ENCODE assay signal across 23 cellular contexts in the genomic region with DNA sequence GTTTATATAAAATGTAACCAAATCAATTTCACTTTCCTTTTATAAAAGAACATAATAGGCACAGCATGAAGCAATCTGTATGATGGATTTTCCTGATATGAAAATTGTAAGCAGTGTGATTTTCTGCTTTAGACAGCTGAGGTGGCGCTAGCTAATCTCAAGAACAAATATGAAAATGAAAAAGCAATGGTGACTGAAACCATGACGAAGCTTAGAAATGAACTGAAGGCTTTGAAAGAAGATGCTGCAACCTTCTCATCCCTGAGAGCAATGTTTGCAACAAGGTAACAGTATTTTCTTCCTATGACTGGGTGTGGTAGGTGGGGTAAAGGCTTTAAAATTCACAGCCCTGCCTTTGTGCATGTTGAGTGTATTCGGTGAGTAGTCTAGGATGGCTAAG.
DNase-seq lines count a peak whose midpoint lies in the region; ATAC-seq and TF ChIP-seq lines count a peak whose summit lies in the region.
"Had no signal": no experiment of that assay in that cellular context is flagged by ENCODE, and none has a peak within 500 bp of the region (broad histone marks: within the 10 kb centered on the region; RNA-seq: fewer than 3 reads in every experiment).

No MANE protein-coding gene starts in this region.

- CTCF ChIA-PET in activated CD4-positive, alpha-beta T cell treated with anti-CD3 and anti-CD28 coated beads for 36 hours (lab: Charles Lee): interaction anchor here (0.6 to 1.4 kb wide), 2 partner anchors 12 to 549 kb away, joined by 3 read pairs; no protein-coding TSS in a partner anchor

- H3K4me1 Mint-ChIP-seq in activated CD4-positive, alpha-beta T cell treated with anti-CD3 and anti-CD28 coated beads for 36 hours: peaks cover 4% of the 10 kb centered on the region
- peaks cover 26% of the 10 kb centered on the region for H3K4me1 Mint-ChIP-seq in glutamatergic neuron (ENCODE audit: low read depth, unreplicated experiment)
- H3K4me1 Mint-ChIP-seq: mesothelial cell of epicardium; stimulated activated naive B cell treated with anti-CD40 and anti-IgM and Interleukin-4, amounts not matched to agents 10 μg/mL and 1 μg/mL and 100 μg/mL, for 72 hours had no signal

- no peak for TF ChIP-seq CTCF in glutamatergic neuron (IDR thresholded peaks at IDR 0.05; ENCODE audit: partially characterized antibody, unreplicated experiment)

- no peaks in the 10 kb centered on the region for H3K27me3 Mint-ChIP-seq in activated CD4-positive, alpha-beta T cell treated with anti-CD3 and anti-CD28 coated beads for 36 hours
- H3K27me3 Mint-ChIP-seq in glutamatergic neuron (ENCODE audit: unreplicated experiment): peaks cover 8% of the 10 kb centered on the region
- H3K27me3 Mint-ChIP-seq: stimulated activated naive B cell treated with anti-CD40 and anti-IgM and Interleukin-4, amounts not matched to agents 10 μg/mL and 1 μg/mL and 100 μg/mL, for 72 hours had no signal

- no peaks in the 10 kb centered on the region for H3K9me3 Mint-ChIP-seq in activated CD4-positive, alpha-beta T cell treated with anti-CD3 and anti-CD28 coated beads for 36 hours (ENCODE audit: low read depth)
- peaks cover 15% of the 10 kb centered on the region for H3K9me3 Mint-ChIP-seq in glutamatergic neuron (ENCODE audit: unreplicated experiment)
- H3K9me3 Mint-ChIP-seq: mesothelial cell of epicardium; stimulated activated naive B cell treated with anti-CD40 and anti-IgM and Interleukin-4, amounts not matched to agents 10 μg/mL and 1 μg/mL and 100 μg/mL, for 72 hours had no signal

- intact Hi-C loops in activated CD4-positive, alpha-beta T cell treated with anti-CD3 and anti-CD28 coated beads for 36 hours (cut with DNase I, micrococcal nuclease): no loop called here

- peaks cover 4% of the 10 kb centered on the region for H3K36me3 Mint-ChIP-seq in activated CD4-positive, alpha-beta T cell treated with anti-CD3 and anti-CD28 coated beads for 36 hours (ENCODE audit: low read depth)
- H3K36me3 Mint-ChIP-seq in glutamatergic neuron (ENCODE audit: unreplicated experiment): no peaks in the 10 kb centered on the region

- no peak overlapping the region for H3K4me3 Mint-ChIP-seq in activated CD4-positive, alpha-beta T cell treated with anti-CD3 and anti-CD28 coated beads for 36 hours
- H3K4me3 Mint-ChIP-seq in glutamatergic neuron (ENCODE audit: unreplicated experiment): no peak overlapping the region
- H3K4me3 Mint-ChIP-seq: mesothelial cell of epicardium; stimulated activated naive B cell treated with anti-CD40 and anti-IgM and Interleukin-4, amounts not matched to agents 10 μg/mL and 1 μg/mL and 100 μg/mL, for 72 hours had no signal

- no peak for DNase-seq in activated CD4-positive, alpha-beta T cell treated with anti-CD3 and anti-CD28 coated beads for 36 hours
- no peak for DNase-seq in activated CD4-positive, alpha-beta T cell treated with anti-CD3 and anti-CD28 coated beads, Interleukin-2, amount 50 U/mL, for 48 hours
- DNase-seq in glutamatergic neuron (no peak), hypothalamus (lab: John Stamatoyannopoulos, UW) (no peak), T1000 (lab: John Stamatoyannopoulos, UW) (no peak)
- no peak for DNase-seq in stimulated activated naive CD4-positive, alpha-beta T cell (lab: John Stamatoyannopoulos, UW)
- DNase-seq: activated CD8-positive, alpha-beta memory T cell treated with anti-CD3 and anti-CD28 coated beads for 24 hours; activated effector memory CD4-positive, alpha-beta T cell treated with anti-CD3 and anti-CD28 coated beads, Interleukin-2, amount 50 U/mL, for 16 hours; anterior cingulate cortex; cerebellar nuclear complex; HCEC 1CT; hippocampal formation; kidney glomerular epithelial cell; NCI-H1694; NCI-H345; retina; stimulated activated CD4-positive, alpha-beta T cell treated with anti-CD3 and anti-CD28 coated beads, Interleukin-12 subunit alpha, Interleukin-12 subunit beta, amount 100 ng/mL, for 4 hours; stimulated activated naive B cell treated with anti-CD40 and anti-IgM and Interleukin-4, amounts not matched to agents 10 μg/mL and 1 μg/mL and 100 μg/mL, for 72 hours; SW 1271; tibial artery had no signal

- ATAC-seq in activated CD4-positive, alpha-beta T cell treated with anti-CD3 and anti-CD28 coated beads for 36 hours: peak; percentile 95
- ATAC-seq in GM19035 (IDR thresholded peaks at IDR 0.05; ENCODE audit: unreplicated experiment): peak; percentile 63
- peak; percentile 55 for ATAC-seq in HG03280 (IDR thresholded peaks at IDR 0.05; ENCODE audit: unreplicated experiment)
- ATAC-seq: stimulated activated naive B cell treated with anti-CD40 and anti-IgM and Interleukin-4, amounts not matched to agents 10 μg/mL and 1 μg/mL and 100 μg/mL, for 72 hours had no signal

- POLR2A ChIA-PET in activated CD4-positive, alpha-beta T cell treated with anti-CD3 and anti-CD28 coated beads for 36 hours (lab: Charles Lee): no interaction called here

- H3K27ac Mint-ChIP-seq in activated CD4-positive, alpha-beta T cell treated with anti-CD3 and anti-CD28 coated beads for 36 hours: no peak overlapping the region
- peak overlapping the region; percentile 38 for H3K27ac Mint-ChIP-seq in glutamatergic neuron (ENCODE audit: unreplicated experiment)
- H3K27ac Mint-ChIP-seq: mesothelial cell of epicardium; stimulated activated naive B cell treated with anti-CD40 and anti-IgM and Interleukin-4, amounts not matched to agents 10 μg/mL and 1 μg/mL and 100 μg/mL, for 72 hours had no signal
